Comparison of ENCODE assay signal across 2 cellular contexts in genomic region chr1:26535201-26535600, GRCh38.
TF ChIP-seq lines count a peak whose summit lies in the region.

No MANE protein-coding gene starts in this region.

TF ChIP-seq in K562, 482 proteins besides CTCF, POLR2A, EP300 and RAD21:
- TF ChIP-seq GABPB2 (CRISPR knock-in tag; conservative IDR thresholded peaks at IDR 0.05) (no peak), ZFP36 (IDR thresholded peaks at IDR 0.05; ENCODE audit: low read depth, low read length, partially characterized antibody) (peak; percentile 6)

TF ChIP-seq in SK-N-SH, 30 proteins besides CTCF, POLR2A, EP300 and RAD21:
- no peak for TF ChIP-seq NFIC (IDR thresholded peaks at IDR 0.05; ENCODE audit: borderline replicate concordance)
